1 cellular context compared by ENCODE assay signal in the genomic region with DNA sequence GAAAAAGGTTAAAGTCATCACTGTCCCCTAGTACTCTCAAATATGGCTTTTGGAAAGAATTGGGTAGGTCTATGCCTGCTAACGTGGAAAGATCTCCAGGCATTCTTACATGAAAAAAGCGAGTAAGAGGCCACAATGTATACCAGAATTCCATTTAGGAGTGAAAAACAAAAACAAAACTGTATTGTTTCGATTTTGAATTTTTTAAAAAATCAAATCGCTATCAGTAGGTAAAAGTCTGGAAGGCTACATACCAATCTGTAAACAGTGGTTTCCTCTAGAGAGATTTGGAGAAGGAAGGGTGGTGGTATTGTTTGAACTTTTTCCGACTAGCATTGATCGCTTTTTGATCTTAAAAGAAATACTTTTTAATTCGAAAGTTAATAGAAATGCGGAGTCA.
TF ChIP-seq lines count a peak whose summit lies in the region.

No MANE protein-coding gene starts in this region.

TF ChIP-seq in HEK293, 187 proteins besides CTCF, POLR2A, EP300 and RAD21 (continued from another document):
- TF ChIP-seq, protein P1, sequence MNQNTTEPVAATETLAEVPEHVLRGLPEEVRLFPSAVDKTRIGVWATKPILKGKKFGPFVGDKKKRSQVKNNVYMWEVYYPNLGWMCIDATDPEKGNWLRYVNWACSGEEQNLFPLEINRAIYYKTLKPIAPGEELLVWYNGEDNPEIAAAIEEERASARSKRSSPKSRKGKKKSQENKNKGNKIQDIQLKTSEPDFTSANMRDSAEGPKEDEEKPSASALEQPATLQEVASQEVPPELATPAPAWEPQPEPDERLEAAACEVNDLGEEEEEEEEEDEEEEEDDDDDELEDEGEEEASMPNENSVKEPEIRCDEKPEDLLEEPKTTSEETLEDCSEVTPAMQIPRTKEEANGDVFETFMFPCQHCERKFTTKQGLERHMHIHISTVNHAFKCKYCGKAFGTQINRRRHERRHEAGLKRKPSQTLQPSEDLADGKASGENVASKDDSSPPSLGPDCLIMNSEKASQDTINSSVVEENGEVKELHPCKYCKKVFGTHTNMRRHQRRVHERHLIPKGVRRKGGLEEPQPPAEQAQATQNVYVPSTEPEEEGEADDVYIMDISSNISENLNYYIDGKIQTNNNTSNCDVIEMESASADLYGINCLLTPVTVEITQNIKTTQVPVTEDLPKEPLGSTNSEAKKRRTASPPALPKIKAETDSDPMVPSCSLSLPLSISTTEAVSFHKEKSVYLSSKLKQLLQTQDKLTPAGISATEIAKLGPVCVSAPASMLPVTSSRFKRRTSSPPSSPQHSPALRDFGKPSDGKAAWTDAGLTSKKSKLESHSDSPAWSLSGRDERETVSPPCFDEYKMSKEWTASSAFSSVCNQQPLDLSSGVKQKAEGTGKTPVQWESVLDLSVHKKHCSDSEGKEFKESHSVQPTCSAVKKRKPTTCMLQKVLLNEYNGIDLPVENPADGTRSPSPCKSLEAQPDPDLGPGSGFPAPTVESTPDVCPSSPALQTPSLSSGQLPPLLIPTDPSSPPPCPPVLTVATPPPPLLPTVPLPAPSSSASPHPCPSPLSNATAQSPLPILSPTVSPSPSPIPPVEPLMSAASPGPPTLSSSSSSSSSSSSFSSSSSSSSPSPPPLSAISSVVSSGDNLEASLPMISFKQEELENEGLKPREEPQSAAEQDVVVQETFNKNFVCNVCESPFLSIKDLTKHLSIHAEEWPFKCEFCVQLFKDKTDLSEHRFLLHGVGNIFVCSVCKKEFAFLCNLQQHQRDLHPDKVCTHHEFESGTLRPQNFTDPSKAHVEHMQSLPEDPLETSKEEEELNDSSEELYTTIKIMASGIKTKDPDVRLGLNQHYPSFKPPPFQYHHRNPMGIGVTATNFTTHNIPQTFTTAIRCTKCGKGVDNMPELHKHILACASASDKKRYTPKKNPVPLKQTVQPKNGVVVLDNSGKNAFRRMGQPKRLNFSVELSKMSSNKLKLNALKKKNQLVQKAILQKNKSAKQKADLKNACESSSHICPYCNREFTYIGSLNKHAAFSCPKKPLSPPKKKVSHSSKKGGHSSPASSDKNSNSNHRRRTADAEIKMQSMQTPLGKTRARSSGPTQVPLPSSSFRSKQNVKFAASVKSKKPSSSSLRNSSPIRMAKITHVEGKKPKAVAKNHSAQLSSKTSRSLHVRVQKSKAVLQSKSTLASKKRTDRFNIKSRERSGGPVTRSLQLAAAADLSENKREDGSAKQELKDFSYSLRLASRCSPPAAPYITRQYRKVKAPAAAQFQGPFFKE (tag by site-specific recombination; IDR thresholded peaks at IDR 0.05; ENCODE audit: borderline replicate concordance): no peak
